8 cellular contexts compared by ENCODE assay signal in the genomic region with DNA sequence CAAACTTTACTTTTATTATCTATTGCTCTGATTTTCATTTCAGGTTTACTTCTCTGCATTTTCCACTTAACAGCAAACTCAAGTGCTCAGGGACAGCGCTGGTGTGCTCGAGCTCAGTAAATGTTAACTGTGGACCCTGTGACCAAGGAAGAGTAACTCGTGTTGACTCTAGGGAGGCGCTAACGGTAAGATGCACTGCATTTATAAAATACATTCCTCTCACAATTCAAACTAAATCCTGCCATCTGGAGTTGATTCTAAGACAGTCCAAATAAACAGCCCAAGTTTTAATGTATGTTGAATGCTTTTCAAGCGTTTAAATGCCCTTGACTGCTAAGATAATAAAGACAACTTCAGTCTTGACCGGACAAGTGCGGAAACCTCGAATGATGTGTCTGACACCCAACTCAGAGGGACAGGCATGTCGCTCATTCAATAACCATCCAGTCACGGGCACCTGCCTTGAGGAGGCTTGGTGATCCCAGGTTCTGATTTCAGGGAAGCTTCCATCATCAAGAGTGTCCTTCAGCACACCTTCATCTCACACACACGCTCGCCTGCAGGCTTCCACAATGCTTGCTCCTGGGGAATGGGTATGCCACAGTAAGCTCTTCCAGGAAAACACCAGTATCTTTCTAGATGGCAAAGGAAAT.
DNase-seq lines count a peak whose midpoint lies in the region; ATAC-seq and TF ChIP-seq lines count a peak whose summit lies in the region.

No MANE protein-coding gene starts in this region.

- DNase-seq in activated CD8-positive, alpha-beta memory T cell treated with anti-CD3 and anti-CD28 coated beads, Interleukin-2, amount 50 U/mL, for 48 hours, result peak; percentile 40
- DNase-seq in activated CD8-positive, alpha-beta memory T cell treated with anti-CD3 and anti-CD28 coated beads for 24 hours, result no peak
- no peak for DNase-seq in brain microvascular endothelial cell
- DNase-seq in right lobe of liver, result no peak
- DNase-seq in tibial artery, result no peak
- no peak for DNase-seq in GDM1 (lab: John Stamatoyannopoulos, UW)
- no peak for DNase-seq in C1 segment of cervical spinal cord (lab: John Stamatoyannopoulos, UW)

- H3K4me1 ChIP-seq in right lobe of liver (peaks cover 0 to 60% (median 29%) of the 10 kb centered on the region in 4 donors), tibial artery (peaks cover 0 to 51% (median 43%) of the 10 kb centered on the region in 4 donors)

- TF ChIP-seq POLR2A in right lobe of liver (IDR thresholded peaks at IDR 0.05), result no peak

- intact Hi-C loops in right lobe of liver (cut with DNase I) (loop anchor here in 1 of 2 donors (10.0 kb wide), 1 partner anchor 81 kb away; no protein-coding TSS in a partner anchor), tibial artery (cut with DNase I; ENCODE audit: low total_unique reads) (no loop called here)

- no peaks in the 10 kb centered on the region for H3K36me3 ChIP-seq in brain microvascular endothelial cell (replicated peaks)
- H3K36me3 ChIP-seq in right lobe of liver, result no peaks in the 10 kb centered on the region
- H3K36me3 ChIP-seq in tibial artery, result peaks cover 0 to 6% (median 0%) of the 10 kb centered on the region in 3 donors

- in situ Hi-C loops in brain microvascular endothelial cell (cut with HindIII; ENCODE audit: low pct_ligation_motif_present, low sequenced_read_pairs), result no loop called here

- WGBS in right lobe of liver (ENCODE audit: insufficient coverage, low coverage, low lambda C conversion rate, missing lambda C conversion rate), result 59% methylated on average over 11 of the region's 13 CpGs

- peak overlapping the region; percentile 97 for H3K27ac ChIP-seq in brain microvascular endothelial cell
- H3K27ac ChIP-seq in right lobe of liver, result peak overlapping the region; percentile 7 to 91 (median 67)
- H3K27ac ChIP-seq in tibial artery, result peak overlapping the region; percentile 76 to 83

- TF ChIP-seq CTCF in brain microvascular endothelial cell (IDR thresholded peaks at IDR 0.05; ENCODE audit: low read depth, low read length, missing control alignments), result no peak
- TF ChIP-seq CTCF in right lobe of liver (IDR thresholded peaks at IDR 0.05), result no peak
- no peak for TF ChIP-seq CTCF in tibial artery (IDR thresholded peaks at IDR 0.05)

- H3K4me3 ChIP-seq in brain microvascular endothelial cell (ENCODE audit: low read depth, low read length) (peak overlapping the region; percentile 13), right lobe of liver (no peak overlapping the region), tibial artery (peak overlapping the region in 1 of 2 donors; percentile 31)

- H3K27me3 ChIP-seq in brain microvascular endothelial cell (replicated peaks) (no peaks in the 10 kb centered on the region), right lobe of liver (no peaks in the 10 kb centered on the region), tibial artery (no peaks in the 10 kb centered on the region)

- peak; percentile 6 to 35 (median 24) for ATAC-seq in right lobe of liver
- ATAC-seq in HG02870 (IDR thresholded peaks at IDR 0.05; ENCODE audit: unreplicated experiment), result no peak

- no peaks in the 10 kb centered on the region for H3K9me3 ChIP-seq in right lobe of liver
- H3K9me3 ChIP-seq in tibial artery, result no peaks in the 10 kb centered on the region
